In the genomic region with DNA sequence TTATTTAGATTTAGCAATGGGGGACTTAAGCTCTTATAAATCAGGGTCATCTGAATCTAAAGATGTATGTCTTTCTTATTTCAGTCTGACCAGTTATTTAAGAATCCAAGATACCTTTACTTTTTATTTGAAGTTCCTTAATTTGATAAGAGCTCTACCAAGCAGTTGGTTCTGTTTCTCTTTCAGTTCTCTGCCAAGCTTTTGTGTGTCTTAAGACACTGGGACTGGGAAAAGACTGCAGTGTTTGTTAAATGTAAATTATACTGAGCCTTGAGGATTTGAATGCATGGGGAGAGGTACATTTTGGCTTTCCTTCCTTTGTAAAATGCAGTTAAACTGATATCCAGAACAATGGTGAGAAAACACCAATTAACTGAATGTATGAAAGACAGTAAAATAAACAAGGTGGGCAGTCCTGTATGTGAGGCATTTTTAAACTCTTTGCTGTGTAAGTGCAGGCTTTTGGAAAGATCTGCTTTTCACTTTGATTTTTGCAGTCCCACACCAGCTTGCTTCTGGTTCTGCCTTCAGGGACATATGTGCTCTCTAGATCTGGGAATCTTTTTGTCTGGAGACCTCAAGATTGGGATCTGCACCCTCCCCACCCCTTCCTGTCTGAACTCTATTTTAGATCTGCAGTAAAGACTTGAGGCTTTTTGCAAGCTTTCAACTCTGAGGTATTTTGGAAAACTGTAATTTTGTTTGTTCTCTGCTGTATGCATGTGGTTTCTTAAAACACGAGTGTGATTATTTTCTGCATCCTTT, we compare ENCODE assay signal across 1 cellular context.
TF ChIP-seq lines count a peak whose summit lies in the region.

No MANE protein-coding gene starts in this region.

TF ChIP-seq in endothelial cell of umbilical vein, 7 proteins besides CTCF, POLR2A, EP300 and RAD21:
- TF ChIP-seq MYC (IDR thresholded peaks at IDR 0.05; ENCODE audit: low read depth, low read length): no peak
- no peak for TF ChIP-seq JUN (IDR thresholded peaks at IDR 0.05; ENCODE audit: borderline replicate concordance, insufficient read depth, insufficient read length, low read depth)
- no peak for TF ChIP-seq EZH2 (IDR thresholded peaks at IDR 0.05; ENCODE audit: borderline replicate concordance, low read depth, low read length, severe bottlenecking)
- TF ChIP-seq, protein P1, sequence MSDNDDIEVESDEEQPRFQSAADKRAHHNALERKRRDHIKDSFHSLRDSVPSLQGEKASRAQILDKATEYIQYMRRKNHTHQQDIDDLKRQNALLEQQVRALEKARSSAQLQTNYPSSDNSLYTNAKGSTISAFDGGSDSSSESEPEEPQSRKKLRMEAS (IDR thresholded peaks at IDR 0.05; ENCODE audit: insufficient read depth, insufficient read length): no peak
- TF ChIP-seq POLR2AphosphoS5 (IDR thresholded peaks at IDR 0.05; ENCODE audit: insufficient read depth, low read depth, low read length): no peak
- no peak for TF ChIP-seq GATA2 (IDR thresholded peaks at IDR 0.05; ENCODE audit: insufficient read depth, insufficient read length, low read depth, low read length)
- TF ChIP-seq FOS (IDR thresholded peaks at IDR 0.05; ENCODE audit: borderline replicate concordance, insufficient read depth, low read length): no peak
